Comparison of ENCODE assay signal across 15 cellular contexts in the genomic region with DNA sequence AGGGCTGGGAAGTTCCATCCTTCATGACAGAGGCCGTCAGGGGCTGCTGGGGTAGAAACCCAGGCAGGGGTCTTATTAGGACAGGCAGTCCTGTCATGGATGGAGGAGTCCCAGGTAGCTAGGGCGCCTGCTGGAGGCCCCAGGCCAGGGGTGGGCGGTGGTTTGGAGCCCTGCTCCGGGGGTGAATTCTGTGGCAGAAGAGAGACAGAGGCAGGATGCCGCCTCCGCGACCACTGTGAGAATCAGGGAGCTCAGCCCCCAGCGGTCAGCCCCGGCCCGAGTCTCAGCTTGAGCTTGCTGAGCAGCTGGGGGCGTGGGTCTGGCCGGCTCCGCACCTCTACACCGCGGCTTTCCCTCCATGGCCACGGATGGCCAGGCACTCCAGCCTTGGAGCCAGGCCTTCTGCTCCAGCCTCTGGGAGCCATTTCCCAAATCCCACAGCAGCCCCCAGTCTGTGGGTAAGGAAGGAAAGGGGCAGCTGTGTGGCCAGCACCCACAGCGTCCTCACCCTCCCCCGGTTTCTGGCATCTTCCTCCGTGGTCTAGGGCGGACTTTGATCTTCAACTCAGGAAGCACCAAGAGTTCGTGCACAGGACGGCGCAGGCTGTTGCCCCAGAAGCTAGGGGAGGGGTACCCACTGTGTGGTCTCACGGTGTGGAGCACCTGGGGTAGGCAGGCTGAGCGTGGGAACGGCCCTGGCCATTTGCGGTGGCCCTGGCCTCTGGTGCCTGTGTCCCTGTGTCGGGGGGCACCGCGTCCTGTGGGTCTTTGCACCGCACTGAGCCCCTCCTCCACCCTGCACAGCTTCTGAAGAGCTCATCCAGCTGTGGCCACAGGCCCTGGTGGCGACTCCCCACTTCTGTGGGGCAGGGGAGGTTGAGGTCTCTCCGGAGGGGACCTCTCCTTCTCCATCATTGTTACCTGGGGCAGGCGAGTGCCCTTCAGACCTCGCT. TPM values are rescaled to one million over a fixed set of nuclear protein-coding genes. Genes with fewer than 3 reads are reported as not detected.
DNase-seq lines count a peak whose midpoint lies in the region; ATAC-seq and TF ChIP-seq lines count a peak whose summit lies in the region.
"Had no signal": no experiment of that assay in that cellular context is flagged by ENCODE, and none has a peak within 500 bp of the region (broad histone marks: within the 10 kb centered on the region; RNA-seq: fewer than 3 reads in every experiment).

No MANE protein-coding gene starts in this region.

- H3K36me3 ChIP-seq in BLaER1 treated with 17β-estradiol and CSF1 and Interleukin-3, amounts not matched to agents 10 nM and 100 nM: no peaks in the 10 kb centered on the region
- H3K36me3 ChIP-seq in right lobe of liver: no peaks in the 10 kb centered on the region

- H3K9ac ChIP-seq in BLaER1 treated with 17β-estradiol and CSF1 and Interleukin-3, amounts not matched to agents 10 nM and 100 nM: peak overlapping the region in 6 of 11 experiments; percentile 2 to 70 (median 58); a peak in 11 of 22 replicates

- peak in 1 of 2 donors; percentile 4 for ATAC-seq in activated T-cell treated with anti-CD3 and anti-CD28 coated beads, Interleukin-2, amount 50 U/mL, for 72 hours (replicated peaks in 1 of 2)
- peak; percentile 28 to 52 (median 35) for ATAC-seq in right lobe of liver
- ATAC-seq: GM23338, Right ventricle myocardium inferior had no signal

- peaks cover 4 to 6% of the 10 kb centered on the region in 2 donors for H3K9me3 Mint-ChIP-seq in activated T-cell treated with anti-CD3 and anti-CD28 coated beads, Interleukin-2, amount 50 U/mL, for 72 hours
- no peaks in the 10 kb centered on the region for H3K9me3 Mint-ChIP-seq in osteocyte (ENCODE audit: unreplicated experiment)
- H3K9me3 Mint-ChIP-seq: GM23338, memory B cell had no signal

- peak overlapping the region; percentile 92 for H3K27ac Mint-ChIP-seq in activated T-cell treated with anti-CD3 and anti-CD28 coated beads, Interleukin-2, amount 50 U/mL, for 72 hours
- no peak overlapping the region for H3K27ac Mint-ChIP-seq in osteocyte (ENCODE audit: unreplicated experiment)
- H3K27ac Mint-ChIP-seq: GM23338, memory B cell had no signal

- intact Hi-C loops in right lobe of liver (cut with DNase I): no loop called here

- peaks cover 0 to 48% (median 14%) of the 10 kb centered on the region in 11 experiments; a peak in 13 of 22 replicates for H3K27me3 ChIP-seq in BLaER1 treated with 17β-estradiol and CSF1 and Interleukin-3, amounts not matched to agents 10 nM and 100 nM
- no peaks in the 10 kb centered on the region for H3K27me3 ChIP-seq in right lobe of liver

- peaks cover 11 to 16% of the 10 kb centered on the region in 2 donors for H3K36me3 Mint-ChIP-seq in activated T-cell treated with anti-CD3 and anti-CD28 coated beads, Interleukin-2, amount 50 U/mL, for 72 hours (ENCODE audit: insufficient read depth in 2 of 2)
- no peaks in the 10 kb centered on the region for H3K36me3 Mint-ChIP-seq in osteocyte (ENCODE audit: unreplicated experiment)
- H3K36me3 Mint-ChIP-seq: CD14-positive monocyte, memory B cell had no signal

- TF ChIP-seq CTCF in right lobe of liver (IDR thresholded peaks at IDR 0.05): no peak
- TF ChIP-seq CTCF in osteocyte (IDR thresholded peaks at IDR 0.05): no peak

- TF ChIP-seq POLR2A in right lobe of liver (IDR thresholded peaks at IDR 0.05): no peak

- peak overlapping the region in 2 of 11 experiments; percentile 5 to 11; a peak in 1 of 22 replicates for H3K27ac ChIP-seq in BLaER1 treated with 17β-estradiol and CSF1 and Interleukin-3, amounts not matched to agents 10 nM and 100 nM
- no peak overlapping the region for H3K27ac ChIP-seq in right lobe of liver

- H3K9me3 ChIP-seq in BLaER1 treated with 17β-estradiol and CSF1 and Interleukin-3, amounts not matched to agents 10 nM and 100 nM (replicated peaks in 1 of 11): no peaks in the 10 kb centered on the region
- no peaks in the 10 kb centered on the region for H3K9me3 ChIP-seq in right lobe of liver

- peak overlapping the region; percentile 98 to 99 for H3K4me3 Mint-ChIP-seq in activated T-cell treated with anti-CD3 and anti-CD28 coated beads, Interleukin-2, amount 50 U/mL, for 72 hours
- no peak overlapping the region for H3K4me3 Mint-ChIP-seq in osteocyte (ENCODE audit: unreplicated experiment)
- H3K4me3 Mint-ChIP-seq: GM23338 had no signal

- 60% methylated on average over 2 of the region's 35 CpGs for WGBS in right lobe of liver (ENCODE audit: insufficient coverage, low coverage, low lambda C conversion rate, missing lambda C conversion rate)

- H3K27me3 Mint-ChIP-seq in activated T-cell treated with anti-CD3 and anti-CD28 coated beads, Interleukin-2, amount 50 U/mL, for 72 hours (ENCODE audit: low read depth): no peaks in the 10 kb centered on the region
- peaks cover 10% of the 10 kb centered on the region for H3K27me3 Mint-ChIP-seq in osteocyte (ENCODE audit: unreplicated experiment)
- H3K27me3 Mint-ChIP-seq: memory B cell had no signal

- H3K4me1 Mint-ChIP-seq in activated T-cell treated with anti-CD3 and anti-CD28 coated beads, Interleukin-2, amount 50 U/mL, for 72 hours (ENCODE audit: low read depth): peaks cover 90% of the 10 kb centered on the region
- peaks cover 17% of the 10 kb centered on the region for H3K4me1 Mint-ChIP-seq in osteocyte (ENCODE audit: unreplicated experiment)
- H3K4me1 Mint-ChIP-seq: GM23338 had no signal

- peak overlapping the region; percentile 52 to 100 (median 98) for H3K4me2 ChIP-seq in BLaER1 treated with 17β-estradiol and CSF1 and Interleukin-3, amounts not matched to agents 10 nM and 100 nM
- H3K4me2 ChIP-seq: GM23338 had no signal

- H4K20me1 ChIP-seq in BLaER1 treated with 17β-estradiol and CSF1 and Interleukin-3, amounts not matched to agents 10 nM and 100 nM: peaks cover 0 to 36% (median 18%) of the 10 kb centered on the region in 11 experiments; a peak in 17 of 22 replicates

- peak overlapping the region in 4 of 10 experiments; percentile 15 to 34 (median 24); a peak in 5 of 20 replicates for H3K4me3 ChIP-seq in BLaER1 treated with 17β-estradiol and CSF1 and Interleukin-3, amounts not matched to agents 10 nM and 100 nM
- H3K4me3 ChIP-seq in Jurkat, Clone E6-1 (ENCODE audit: low read length): peak overlapping the region; percentile 54
- H3K4me3 ChIP-seq in right lobe of liver: no peak overlapping the region
- H3K4me3 ChIP-seq: GM23338 had no signal

- DNase-seq in Jurkat, Clone E6-1 (ENCODE audit: low read depth, low spot score): peak; percentile 77
- DNase-seq in activated T-cell treated with anti-CD3 and anti-CD28 coated beads, Interleukin-2, amount 50 U/mL, for 72 hours: peak; percentile 52 to 67
- DNase-seq in right lobe of liver (peak in 1 of 3 donors; percentile 29), osteocyte (ENCODE audit: extremely low spot score, unreplicated experiment) (no peak), HCEC 1CT (no peak), dedifferentiated amniotic fluid mesenchymal stem cell (ENCODE audit: extremely low spot score) (no peak), A172 (ENCODE audit: low spot score) (no peak)
- DNase-seq: KBM-7, NCI-H2171 treated with DMSO at 0.1 percent for 48 hours, trophoblast cell had no signal

- H3K4me1 ChIP-seq in BLaER1 treated with 17β-estradiol and CSF1 and Interleukin-3, amounts not matched to agents 10 nM and 100 nM: peaks cover 64 to 86% (median 81%) of the 10 kb centered on the region in 10 experiments
- peaks cover 0 to 12% (median 2%) of the 10 kb centered on the region in 4 donors for H3K4me1 ChIP-seq in right lobe of liver

RNA-seq across cellular contexts. Expression of gene CD7, which starts 14.1 kb away (rescaled TPM):
- 165 TPM for polyA plus RNA-seq in Jurkat, Clone E6-1 (2012; ENCODE audit: insufficient read depth, insufficient read length)
- total RNA-seq in activated T-cell treated with anti-CD3 and anti-CD28 coated beads, Interleukin-2, amount 50 U/mL, for 72 hours: 1,000 to 10,000 TPM in 1 of 2 donors, 100 to 1,000 TPM in 1; 845 to 1,007 TPM
- total RNA-seq in right lobe of liver: 1 to 10 TPM in 4 of 6 experiments, under 1 TPM in 2; 0.31 to 3.2 (median 1.3) TPM
- total RNA-seq in osteocyte: 1.0 TPM in 2 replicates
- total RNA-seq in A172 (2014; rRNA removed; shearing (Covaris generic)): not detected in 2 replicates

RNA-seq across cellular contexts. Expression of gene CSNK1D, which starts 29.8 kb away (rescaled TPM):
- polyA plus RNA-seq in Jurkat, Clone E6-1 (2012; ENCODE audit: insufficient read depth, insufficient read length): 98.1 TPM
- 100 to 1,000 TPM; 166 to 170 TPM for total RNA-seq in activated T-cell treated with anti-CD3 and anti-CD28 coated beads, Interleukin-2, amount 50 U/mL, for 72 hours
- total RNA-seq in right lobe of liver: 10 to 100 TPM; 32.7 to 73.0 (median 45.9) TPM
- 118 and 124 TPM in 2 replicates for total RNA-seq in osteocyte
- 19.9 and 20.9 TPM in 2 replicates for total RNA-seq in A172 (2014; rRNA removed; shearing (Covaris generic))

RNA-seq across cellular contexts. Expression of gene SECTM1, which starts 30.3 kb away (rescaled TPM):
- polyA plus RNA-seq in Jurkat, Clone E6-1 (2012; ENCODE audit: insufficient read depth, insufficient read length): not detected
- total RNA-seq in activated T-cell treated with anti-CD3 and anti-CD28 coated beads, Interleukin-2, amount 50 U/mL, for 72 hours: 10 to 100 TPM in 1 of 2 donors, 1 to 10 TPM in 1; 3.3 to 12.6 TPM
- 1 to 10 TPM; 3.9 to 7.4 (median 5.8) TPM for total RNA-seq in right lobe of liver
- total RNA-seq in osteocyte: 24.1 and 28.6 TPM in 2 replicates
- 1.2 and 1.6 TPM in 2 replicates for total RNA-seq in A172 (2014; rRNA removed; shearing (Covaris generic))

RNA-seq across cellular contexts. Expression of gene TEX19, which starts 55.8 kb away (rescaled TPM):
- 3.0 TPM for polyA plus RNA-seq in Jurkat, Clone E6-1 (2012; ENCODE audit: insufficient read depth, insufficient read length)
- total RNA-seq in activated T-cell treated with anti-CD3 and anti-CD28 coated beads, Interleukin-2, amount 50 U/mL, for 72 hours: under 1 TPM in 1 of 2 donors, not detected in 1; 0.17 TPM
- total RNA-seq in right lobe of liver (not detected), osteocyte (not detected in 2 replicates)
- 0.22 TPM in 1 of 2 replicates, not detected in the other for total RNA-seq in A172 (2014; rRNA removed; shearing (Covaris generic))
- total RNA-seq: Right ventricle myocardium inferior had no signal
- polyA plus RNA-seq: CD14-positive monocyte had no signal

Comparison
In these comparisons a context has a peak if more than half of its experiments do, and no peak if none do; other contexts are left out.
1. DNase-seq: peak in Jurkat, Clone E6-1 (single experiment) and activated T-cell treated with anti-CD3 and anti-CD28 coated beads, Interleukin-2, amount 50 U/mL, for 72 hours (2 of 2); none in osteocyte (single experiment), HCEC 1CT (single experiment), dedifferentiated amniotic fluid mesenchymal stem cell (single experiment) and A172 (single experiment).
2. RNA of gene CD7, which starts 14.1 kb away (total RNA-seq): 845 to 1,007 TPM in activated T-cell treated with anti-CD3 and anti-CD28 coated beads, Interleukin-2, amount 50 U/mL, for 72 hours; 0.31 to 3.2 TPM in right lobe of liver, 1.0 TPM in osteocyte and not detected in A172; every median in the first group is over 100 times any median in the second.